ENCODE assay signal across 20 cellular contexts in the genomic region with DNA sequence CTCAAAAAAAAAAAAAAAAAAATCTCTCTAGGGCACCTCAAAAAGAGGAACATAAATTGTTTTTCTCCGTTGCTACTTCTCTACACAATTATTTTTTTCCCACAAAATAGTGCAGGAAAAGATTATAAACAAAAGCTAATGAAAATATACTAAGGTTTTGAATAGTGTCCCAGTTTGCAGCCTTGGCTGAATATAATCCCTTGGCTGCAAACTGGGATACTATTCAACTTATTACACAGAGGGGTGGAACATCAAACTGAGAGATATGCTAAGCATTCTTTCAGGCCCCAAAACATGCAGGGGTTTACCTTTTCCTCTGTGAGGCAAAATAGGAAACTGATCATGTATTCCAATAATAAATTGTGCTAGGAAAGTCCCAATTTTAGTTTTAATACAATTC.
"Had no signal": no experiment of that assay in that cellular context is flagged by ENCODE, and none has a peak within 500 bp of the region (broad histone marks: within the 10 kb centered on the region; RNA-seq: fewer than 3 reads in every experiment).

No MANE protein-coding gene starts in this region.

- H3K4me1 ChIP-seq: breast epithelium, colonic mucosa, prostate gland, thyroid gland had no signal

- H3K4me3 ChIP-seq: breast epithelium, colonic mucosa, dorsolateral prefrontal cortex, ovary, prostate gland, thyroid gland had no signal

- H3K36me3 ChIP-seq: breast epithelium, colonic mucosa, ovary, prostate gland, thyroid gland had no signal

- DNase-seq: activated CD4-positive, alpha-beta T cell treated with anti-CD3 and anti-CD28 coated beads, Interleukin-2, amount 50 U/mL, for 4 hours; activated CD8-positive, alpha-beta memory T cell treated with anti-CD3 and anti-CD28 coated beads for 24 hours; activated CD8-positive, alpha-beta memory T cell treated with anti-CD3 and anti-CD28 coated beads, Interleukin-2, amount 50 U/mL, for 4 hours; activated naive CD4-positive, alpha-beta T cell; activated T-cell treated with anti-CD3 and anti-CD28 coated beads, Interleukin-2, amount 50 U/mL, for 24 hours; colonic mucosa; dorsolateral prefrontal cortex; effector memory CD8-positive, alpha-beta T cell; hypothalamus; midbrain; natural killer cell; ovary; stimulated activated CD4-positive, alpha-beta T cell treated with anti-CD3 and anti-CD28 coated beads, Interleukin-12 subunit alpha, Interleukin-12 subunit beta, amount 100 ng/mL, for 4 hours; stimulated activated CD4-positive, alpha-beta T cell treated with anti-CD3 and anti-CD28 coated beads, Interleukin-4, amount 100 ng/mL, for 4 hours; substantia nigra; T-helper 1 cell; thyroid gland had no signal

- H3K9me3 ChIP-seq: breast epithelium, colonic mucosa, ovary, prostate gland, thyroid gland had no signal

- H3K27me3 ChIP-seq: breast epithelium, colonic mucosa, dorsolateral prefrontal cortex, ovary, thyroid gland had no signal

- ATAC-seq: effector memory CD8-positive, alpha-beta T cell; esophagus mucosa; natural killer cell had no signal

- H3K27ac ChIP-seq: breast epithelium, colonic mucosa, ovary, prostate gland, thyroid gland had no signal
